Comparison of ENCODE assay signal across 8 cellular contexts in the genomic region with DNA sequence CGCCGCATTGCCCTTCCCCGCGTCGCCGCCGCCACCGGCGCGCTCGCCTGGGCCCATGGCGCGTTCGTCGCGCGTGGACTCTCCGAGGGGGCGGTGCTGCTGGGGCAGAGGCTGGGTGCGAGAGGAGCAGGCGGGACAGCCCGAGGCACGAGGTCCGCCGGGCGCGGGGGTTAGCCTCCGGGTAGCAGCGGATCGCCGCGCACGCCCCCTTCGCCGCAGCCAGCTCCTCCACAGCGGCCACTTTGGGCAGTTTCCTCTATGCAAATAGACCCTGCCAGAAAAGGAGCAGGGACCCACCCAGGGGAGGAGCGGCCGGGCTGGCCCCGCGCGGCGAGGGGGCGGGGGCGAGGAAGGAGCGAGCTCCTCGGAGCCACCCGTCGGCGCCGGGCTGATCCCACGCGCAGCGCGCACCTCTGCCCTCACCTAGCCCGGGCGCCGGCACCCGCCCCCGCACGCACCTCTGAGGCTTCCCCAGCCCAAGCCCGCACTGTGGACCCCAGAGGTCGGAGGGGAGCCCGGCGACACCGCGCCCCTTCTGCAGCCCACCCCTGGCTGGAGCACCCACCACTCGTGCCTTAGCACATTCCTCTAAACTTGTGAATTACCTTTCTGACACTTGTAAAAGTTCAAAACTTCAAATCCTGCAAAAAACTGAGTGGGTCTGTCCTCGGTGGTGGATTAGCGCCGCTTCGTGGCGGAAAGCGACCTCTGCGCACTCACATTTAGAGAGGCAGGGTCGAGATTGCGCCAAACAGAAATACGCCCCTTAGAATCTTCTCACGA. TPM values are rescaled to one million over a fixed set of nuclear protein-coding genes. Genes with fewer than 3 reads are reported as not detected.
DNase-seq lines count a peak whose midpoint lies in the region; ATAC-seq and TF ChIP-seq lines count a peak whose summit lies in the region.

TSS of gene COL23A1 (minus strand) at position 253 of the 783 bp plus-strand sequence.

- no peak within 1 kb of the TSS for H3K27ac ChIP-seq in ectodermal cell (ENCODE audit: insufficient read depth, low read depth, low read length, poor library complexity, severe bottlenecking)

- ATAC-seq in HG03342 (IDR thresholded peaks at IDR 0.05; ENCODE audit: unreplicated experiment): no peak
- no peak for ATAC-seq in HG02610 (IDR thresholded peaks at IDR 0.05; ENCODE audit: unreplicated experiment)

- H3K4me1 ChIP-seq in ectodermal cell (ENCODE audit: control insufficient read depth, insufficient read depth, low read length): peaks cover 7% of the 10 kb centered on the region

- peak; percentile 51 for DNase-seq in GDM1 (lab: John Stamatoyannopoulos, UW)
- DNase-seq in activated CD4-positive, alpha-beta T cell treated with anti-CD3 and anti-CD28 coated beads for 48 hours: peak; percentile 58
- DNase-seq in lower leg skin (ENCODE audit: low spot score in 2 of 2): peak in 1 of 2 donors; percentile 88
- peak; percentile 15 to 22 for DNase-seq in stimulated activated CD8-positive, alpha-beta memory T cell treated with anti-CD3 and anti-CD28 coated beads, Interleukin-2, amount 100 ng/mL, for 48 hours (ENCODE audit: low read depth in 2 of 2)

- H3K27me3 ChIP-seq in ectodermal cell (ENCODE audit: control insufficient read depth, insufficient read depth, low read length, poor library complexity, severe bottlenecking): peaks cover 60% of the 10 kb centered on the region

- WGBS in ectodermal cell, 2 experiments: 1% methylated on average over 78 of the region's 78 CpGs
- WGBS in lower leg skin, 2 donors: 1 to 2% methylated on average over 15 to 36 of the region's 78 CpGs

- no peaks in the 10 kb centered on the region for H3K36me3 ChIP-seq in ectodermal cell (ENCODE audit: control insufficient read depth, insufficient read depth, low read length)

- TF ChIP-seq RAD21 in Ishikawa (IDR thresholded peaks at IDR 0.05; ENCODE audit: low read depth): peak; percentile 72

- no peak for TF ChIP-seq EP300 in Ishikawa (IDR thresholded peaks at IDR 0.05; ENCODE audit: borderline replicate concordance)

- no peak for TF ChIP-seq POLR2A in lower leg skin (IDR thresholded peaks at IDR 0.05)

- H3K9me3 ChIP-seq in ectodermal cell (ENCODE audit: control insufficient read depth, low read length): no peaks in the 10 kb centered on the region

- H3K4me3 ChIP-seq in ectodermal cell (ENCODE audit: insufficient read depth, low read depth, low read length) (peak within 1 kb of the TSS; percentile 41), lower leg skin (ENCODE audit: low read depth, poor library complexity, severe bottlenecking) (peak within 1 kb of the TSS; percentile 20)

- TF ChIP-seq CTCF in lower leg skin (IDR thresholded peaks at IDR 0.05): peak in 1 of 3 donors; percentile 33

- intact Hi-C loops in lower leg skin (cut with DNase I; ENCODE audit: low total_unique reads): loop anchor here (5.0 kb wide), 1 partner anchor 308 kb away; no protein-coding TSS in a partner anchor

TF ChIP-seq in Ishikawa, 13 proteins besides CTCF, POLR2A, EP300 and RAD21:
- TF ChIP-seq MAX (IDR thresholded peaks at IDR 0.05) (peak; percentile 90), USF1 (IDR thresholded peaks at IDR 0.05) (no peak), TAF1 (IDR thresholded peaks at IDR 0.05; ENCODE audit: low read depth) (no peak), TCF12 (IDR thresholded peaks at IDR 0.05; ENCODE audit: low read depth) (no peak), FOXM1 (IDR thresholded peaks at IDR 0.05; ENCODE audit: borderline replicate concordance, low read depth) (no peak), ZBTB7A (IDR thresholded peaks at IDR 0.05; ENCODE audit: low read depth) (no peak; the same call in 1 of the 2 replicates), EGR1 (IDR thresholded peaks at IDR 0.05) (peak; percentile 76)
- TF ChIP-seq, protein P1, sequence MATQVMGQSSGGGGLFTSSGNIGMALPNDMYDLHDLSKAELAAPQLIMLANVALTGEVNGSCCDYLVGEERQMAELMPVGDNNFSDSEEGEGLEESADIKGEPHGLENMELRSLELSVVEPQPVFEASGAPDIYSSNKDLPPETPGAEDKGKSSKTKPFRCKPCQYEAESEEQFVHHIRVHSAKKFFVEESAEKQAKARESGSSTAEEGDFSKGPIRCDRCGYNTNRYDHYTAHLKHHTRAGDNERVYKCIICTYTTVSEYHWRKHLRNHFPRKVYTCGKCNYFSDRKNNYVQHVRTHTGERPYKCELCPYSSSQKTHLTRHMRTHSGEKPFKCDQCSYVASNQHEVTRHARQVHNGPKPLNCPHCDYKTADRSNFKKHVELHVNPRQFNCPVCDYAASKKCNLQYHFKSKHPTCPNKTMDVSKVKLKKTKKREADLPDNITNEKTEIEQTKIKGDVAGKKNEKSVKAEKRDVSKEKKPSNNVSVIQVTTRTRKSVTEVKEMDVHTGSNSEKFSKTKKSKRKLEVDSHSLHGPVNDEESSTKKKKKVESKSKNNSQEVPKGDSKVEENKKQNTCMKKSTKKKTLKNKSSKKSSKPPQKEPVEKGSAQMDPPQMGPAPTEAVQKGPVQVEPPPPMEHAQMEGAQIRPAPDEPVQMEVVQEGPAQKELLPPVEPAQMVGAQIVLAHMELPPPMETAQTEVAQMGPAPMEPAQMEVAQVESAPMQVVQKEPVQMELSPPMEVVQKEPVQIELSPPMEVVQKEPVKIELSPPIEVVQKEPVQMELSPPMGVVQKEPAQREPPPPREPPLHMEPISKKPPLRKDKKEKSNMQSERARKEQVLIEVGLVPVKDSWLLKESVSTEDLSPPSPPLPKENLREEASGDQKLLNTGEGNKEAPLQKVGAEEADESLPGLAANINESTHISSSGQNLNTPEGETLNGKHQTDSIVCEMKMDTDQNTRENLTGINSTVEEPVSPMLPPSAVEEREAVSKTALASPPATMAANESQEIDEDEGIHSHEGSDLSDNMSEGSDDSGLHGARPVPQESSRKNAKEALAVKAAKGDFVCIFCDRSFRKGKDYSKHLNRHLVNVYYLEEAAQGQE (IDR thresholded peaks at IDR 0.05; ENCODE audit: low read depth): no peak

RNA-seq across cellular contexts. Expression of gene COL23A1, which starts in this region (rescaled TPM):
- 5.8 TPM for polyA plus RNA-seq in ectodermal cell (2013, experiment 1 of 4)
- polyA plus RNA-seq in ectodermal cell (2013, experiment 2 of 4): 5.0 TPM
- polyA plus RNA-seq in ectodermal cell (2013, experiment 3 of 4): 4.4 TPM
- polyA plus RNA-seq in ectodermal cell (2013, experiment 4 of 4): 5.3 TPM
- 1 to 10 TPM; 2.5 to 3.4 (median 3.0) TPM for total RNA-seq in lower leg skin
